In genomic region chr14:106414464-106414863, GRCh38 we compare ENCODE assay signal across 11 cellular contexts.
"Had no signal": no experiment of that assay in that cellular context is flagged by ENCODE, and none has a peak within 500 bp of the region (broad histone marks: within the 10 kb centered on the region; RNA-seq: fewer than 3 reads in every experiment).

No MANE protein-coding gene starts in this region.

- H3K27ac ChIP-seq: GM23248 had no signal

- H3K27ac Mint-ChIP-seq: GM23338, H9, HFFc6 had no signal

- H3K36me3 ChIP-seq: HAP-1 had no signal

- H3K4me1 ChIP-seq: HAP-1 had no signal

- H3K4me1 Mint-ChIP-seq: GM23338, H9 had no signal

- H3K4me2 ChIP-seq: GM23338 had no signal

- H3K9ac ChIP-seq: GM23248 had no signal

- ATAC-seq: GM23338, HCT116 had no signal

- FAIRE-seq: H1, H54 had no signal

- H3K4me3 Mint-ChIP-seq: GM23338, H9, HFFc6 had no signal

- H3K4me3 ChIP-seq: GM23248, GM23338, HAP-1 had no signal

- H2AFZ ChIP-seq: GM23248, GM23338 had no signal

- DNase-seq: GM23248, GOT3, H7, H9, HCEC 1CT, HFFc6 had no signal
